Comparison of ENCODE assay signal across 9 cellular contexts in the genomic region with DNA sequence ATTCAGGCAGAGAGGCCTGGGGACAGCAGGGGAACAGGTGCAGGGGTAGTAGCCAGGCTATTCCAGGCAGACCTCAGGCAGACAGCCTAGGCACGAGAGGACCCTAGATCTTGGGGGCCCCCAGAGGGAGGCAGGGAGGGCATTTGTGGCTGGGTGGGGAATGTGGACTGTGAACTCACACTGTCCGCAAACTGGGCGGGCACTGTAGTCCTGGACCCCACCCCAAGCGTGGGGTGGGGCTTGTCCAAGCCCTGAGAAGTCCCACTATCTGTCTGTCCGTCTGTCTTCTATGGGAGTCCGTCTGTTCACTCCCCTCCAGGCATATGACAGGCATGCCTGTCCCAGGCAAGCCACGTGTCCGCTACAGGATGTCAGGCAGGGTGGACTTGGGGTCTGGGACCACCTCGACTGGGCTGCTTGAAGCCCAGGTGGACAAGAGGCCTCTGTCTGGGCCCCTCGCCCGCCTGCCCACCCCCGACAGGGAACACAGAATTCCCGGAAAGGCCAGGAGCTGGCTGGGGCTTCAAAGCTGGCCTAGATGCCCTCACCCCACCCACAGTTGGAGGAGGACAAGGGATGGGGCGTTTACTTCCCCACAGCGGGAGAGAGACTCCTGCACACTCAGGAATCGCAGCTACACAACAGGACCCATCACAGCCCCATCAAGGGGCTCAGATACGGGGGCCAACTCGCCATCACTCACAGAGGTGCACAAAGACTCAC. TPM values are rescaled to one million over a fixed set of nuclear protein-coding genes. Genes with fewer than 3 reads are reported as not detected.
DNase-seq lines count a peak whose midpoint lies in the region; ATAC-seq, FAIRE-seq and TF ChIP-seq lines count a peak whose summit lies in the region.
"Had no signal": no experiment of that assay in that cellular context is flagged by ENCODE, and none has a peak within 500 bp of the region (broad histone marks: within the 10 kb centered on the region; RNA-seq: fewer than 3 reads in every experiment).

A gene (minus strand): TSS at position 151 of the 723 bp plus-strand sequence. CDS start 2,336 bp downstream, outside the sequence.

- no peak within 1 kb of the TSS for H2AFZ ChIP-seq in keratinocyte (ENCODE audit: control insufficient read depth, low read length)

- no peak for ATAC-seq in activated naive CD8-positive, alpha-beta T cell treated with anti-CD3 and anti-CD28 coated beads, Interleukin-2, amount 50 U/mL, for 24 hours
- ATAC-seq in HG02623 (IDR thresholded peaks at IDR 0.05; ENCODE audit: unreplicated experiment) (no peak), HG03196 (IDR thresholded peaks at IDR 0.05; ENCODE audit: unreplicated experiment) (no peak), GM19023 (IDR thresholded peaks at IDR 0.05; ENCODE audit: unreplicated experiment) (no peak)

- intact Hi-C loops in activated CD4-positive, alpha-beta T cell treated with anti-CD3 and anti-CD28 coated beads, Interleukin-2, amount 10 ng/mL, durations not matched to agents 24 days and 14 days (cut with micrococcal nuclease) = no loop called here

- H3K9me3 ChIP-seq in keratinocyte (ENCODE audit: control insufficient read depth, low read depth, low read length) = peaks cover 3% of the 10 kb centered on the region
- H3K9me3 ChIP-seq in thymus (ENCODE audit: control insufficient read depth) = no peaks in the 10 kb centered on the region

- H3K4me3 ChIP-seq in keratinocyte (ENCODE audit: control insufficient read depth in 2 of 3, extremely low read depth in 1 of 3, insufficient read depth in 2 of 3, low read depth in 1 of 3, low read length in 3 of 3) (peak within 1 kb of the TSS; percentile 58 to 80 (median 64)), thymus (ENCODE audit: low read length) (peak within 1 kb of the TSS; percentile 63)

- H3K9ac ChIP-seq in keratinocyte (ENCODE audit: control insufficient read depth, extremely low read depth, insufficient read depth, low read length) = peak within 1 kb of the TSS; percentile 87

- dilution Hi-C loops in keratinocyte (cut with MboI; ENCODE audit: extremely low pct_ligation_motif_present, low sequenced_read_pairs) = no loop called here

- DNase-seq in activated CD4-positive, alpha-beta T cell treated with anti-CD3 and anti-CD28 coated beads, Interleukin-2, amount 10 ng/mL, durations not matched to agents 24 days and 14 days = no peak
- no peak for DNase-seq in activated CD4-positive, alpha-beta T cell treated with anti-CD3 and anti-CD28 coated beads, Interleukin-2, amount 50 U/mL, for 1 hour
- no peak for DNase-seq in activated naive CD8-positive, alpha-beta T cell treated with anti-CD3 and anti-CD28 coated beads, Interleukin-2, amount 50 U/mL, for 24 hours
- DNase-seq in keratinocyte (ENCODE audit: low read depth, low spot score) = no peak
- DNase-seq: NCI-H2081 treated with DMSO at 0.1 percent for 48 hours had no signal

- TF ChIP-seq CTCF in keratinocyte (optimal IDR thresholded peaks at IDR 0.05 in 1 of 3, IDR thresholded peaks at IDR 0.05 in 1 of 3, conservative IDR thresholded peaks at IDR 0.05 in 1 of 3; ENCODE audit: extremely low read depth in 1 of 3, insufficient read depth in 2 of 3, low read length in 3 of 3) = no peak

- H3K36me3 ChIP-seq in keratinocyte (ENCODE audit: control insufficient read depth in 2 of 2, extremely low read depth in 1 of 2, insufficient read depth in 2 of 2, low read length in 2 of 2) = peaks cover 0 to 6% of the 10 kb centered on the region in 2 experiments
- no peaks in the 10 kb centered on the region for H3K36me3 ChIP-seq in thymus (ENCODE audit: control insufficient read depth, insufficient read depth)

- no peaks in the 10 kb centered on the region for H3K27me3 Mint-ChIP-seq in activated CD4-positive, alpha-beta T cell treated with anti-CD3 and anti-CD28 coated beads, Interleukin-2, amount 10 ng/mL, durations not matched to agents 24 days and 14 days
- no peaks in the 10 kb centered on the region for H3K27me3 Mint-ChIP-seq in activated naive CD8-positive, alpha-beta T cell treated with anti-CD3 and anti-CD28 coated beads, Interleukin-2, amount 50 U/mL, for 24 hours

- H4K20me1 ChIP-seq in keratinocyte (ENCODE audit: control insufficient read depth, extremely low read depth, insufficient read depth, low read length) = no peaks in the 10 kb centered on the region

- peaks cover 23% of the 10 kb centered on the region for H3K4me1 Mint-ChIP-seq in activated CD4-positive, alpha-beta T cell treated with anti-CD3 and anti-CD28 coated beads, Interleukin-2, amount 10 ng/mL, durations not matched to agents 24 days and 14 days
- peaks cover 30% of the 10 kb centered on the region for H3K4me1 Mint-ChIP-seq in activated naive CD8-positive, alpha-beta T cell treated with anti-CD3 and anti-CD28 coated beads, Interleukin-2, amount 50 U/mL, for 24 hours

- H3K4me3 Mint-ChIP-seq in activated CD4-positive, alpha-beta T cell treated with anti-CD3 and anti-CD28 coated beads, Interleukin-2, amount 10 ng/mL, durations not matched to agents 24 days and 14 days = peak within 1 kb of the TSS; percentile 96
- peak within 1 kb of the TSS; percentile 95 for H3K4me3 Mint-ChIP-seq in activated naive CD8-positive, alpha-beta T cell treated with anti-CD3 and anti-CD28 coated beads, Interleukin-2, amount 50 U/mL, for 24 hours

- H3K4me1 ChIP-seq in keratinocyte (ENCODE audit: control insufficient read depth, extremely low read depth, insufficient read depth, low read length) = peaks cover 24% of the 10 kb centered on the region
- H3K4me1 ChIP-seq in thymus (ENCODE audit: control insufficient read depth, insufficient read depth, low read length) = peaks cover 5% of the 10 kb centered on the region

- H3K27ac Mint-ChIP-seq in activated CD4-positive, alpha-beta T cell treated with anti-CD3 and anti-CD28 coated beads, Interleukin-2, amount 10 ng/mL, durations not matched to agents 24 days and 14 days = peak within 1 kb of the TSS; percentile 94
- H3K27ac Mint-ChIP-seq in activated naive CD8-positive, alpha-beta T cell treated with anti-CD3 and anti-CD28 coated beads, Interleukin-2, amount 50 U/mL, for 24 hours = peak within 1 kb of the TSS; percentile 99

- H3K4me2 ChIP-seq in keratinocyte (ENCODE audit: control insufficient read depth, extremely low read depth, insufficient read depth, low read depth, low read length) = peak within 1 kb of the TSS; percentile 75

- no peaks in the 10 kb centered on the region for H3K9me3 Mint-ChIP-seq in activated CD4-positive, alpha-beta T cell treated with anti-CD3 and anti-CD28 coated beads, Interleukin-2, amount 10 ng/mL, durations not matched to agents 24 days and 14 days
- H3K9me3 Mint-ChIP-seq in activated naive CD8-positive, alpha-beta T cell treated with anti-CD3 and anti-CD28 coated beads, Interleukin-2, amount 50 U/mL, for 24 hours = no peaks in the 10 kb centered on the region

- WGBS in thymus = 94% methylated on average over 18 of the region's 18 CpGs

- FAIRE-seq in keratinocyte (lab: Jason Lieb, UNC) = no peak

- H3K27ac ChIP-seq in keratinocyte (ENCODE audit: control insufficient read depth, insufficient read depth, low read length) (peak within 1 kb of the TSS; percentile 86), thymus (ENCODE audit: low read depth) (no peak within 1 kb of the TSS)

- H3K27me3 ChIP-seq in keratinocyte (ENCODE audit: control insufficient read depth, extremely low read depth, insufficient read depth, low read length) = no peaks in the 10 kb centered on the region
- no peaks in the 10 kb centered on the region for H3K27me3 ChIP-seq in thymus (ENCODE audit: control insufficient read depth, insufficient read depth)

- H3K9me1 ChIP-seq in keratinocyte (ENCODE audit: control insufficient read depth, extremely low read depth, insufficient read depth, low read length) = no peaks in the 10 kb centered on the region

- H3K36me3 Mint-ChIP-seq in activated CD4-positive, alpha-beta T cell treated with anti-CD3 and anti-CD28 coated beads, Interleukin-2, amount 10 ng/mL, durations not matched to agents 24 days and 14 days (ENCODE audit: low read depth) = peaks cover 31% of the 10 kb centered on the region
- peaks cover 18% of the 10 kb centered on the region for H3K36me3 Mint-ChIP-seq in activated naive CD8-positive, alpha-beta T cell treated with anti-CD3 and anti-CD28 coated beads, Interleukin-2, amount 50 U/mL, for 24 hours (ENCODE audit: low read depth)

- peaks cover 30% of the 10 kb centered on the region for H3K79me2 ChIP-seq in keratinocyte (ENCODE audit: control insufficient read depth, insufficient read depth, low read length)

RNA-seq across cellular contexts. Expression of the gene that starts here (rescaled TPM):
- total RNA-seq in activated CD4-positive, alpha-beta T cell treated with anti-CD3 and anti-CD28 coated beads, Interleukin-2, amount 10 ng/mL, durations not matched to agents 24 days and 14 days = 195 and 210 TPM in 2 replicates
- polyA plus RNA-seq in keratinocyte (199 to 339 TPM (median 316 TPM) in 3 replicates), thymus (19.6 TPM)
- polyA plus RNA-seq in keratinocyte (2011; ENCODE audit: low read depth) = 26.1 TPM
- 164 and 221 TPM in 2 replicates for polyA plus RNA-seq in keratinocyte (2011; cell fraction: cytosol; rRNA removed)
- polyA plus RNA-seq in keratinocyte (2011; cell fraction: nucleus; rRNA removed) = 409 and 483 TPM in 2 replicates
- polyA plus RNA-seq in keratinocyte (2012; ENCODE audit: low replicate concordance) = 162 and 248 TPM in 2 replicates
- polyA minus RNA-seq in keratinocyte = 359 to 676 TPM (median 535 TPM) in 3 replicates
- 341 TPM for polyA minus RNA-seq in keratinocyte (2011; cell fraction: cytosol; rRNA and poly(A)+ RNA removed)
- polyA minus RNA-seq in keratinocyte (2011; cell fraction: nucleus; rRNA and poly(A)+ RNA removed) = 236 and 272 TPM in 2 replicates
